ENCODE assay signal across 1 cellular context in the genomic region with DNA sequence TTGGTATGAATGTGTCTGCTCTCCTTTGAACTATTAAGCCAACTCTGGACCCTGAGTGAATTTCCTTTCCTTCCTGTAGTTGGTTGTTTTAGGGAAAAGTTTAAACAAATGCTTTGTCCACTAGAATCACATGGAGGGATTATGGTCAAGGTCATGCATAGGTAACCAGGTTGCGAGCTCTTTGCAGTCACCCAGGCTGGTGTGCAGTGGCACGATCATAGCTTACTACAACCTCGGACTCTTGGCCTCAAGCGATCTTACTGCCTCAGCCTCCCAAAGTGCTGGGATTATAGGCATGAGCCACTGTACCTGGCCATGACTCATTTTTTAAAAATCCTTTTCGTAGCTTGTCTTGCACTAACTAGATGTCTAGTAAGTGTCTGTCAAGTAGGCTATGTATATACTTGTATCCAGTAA.
TF ChIP-seq lines count a peak whose summit lies in the region.

No MANE protein-coding gene starts in this region.

TF ChIP-seq in HepG2, 621 proteins besides CTCF, POLR2A, EP300 and RAD21 (continued from another document and continues in another):
- TF ChIP-seq ZNF256 (CRISPR knock-in tag; conservative IDR thresholded peaks at IDR 0.05) (no peak), ZBTB42 (CRISPR knock-in tag; IDR thresholded peaks at IDR 0.05) (no peak), ZNF619 (CRISPR knock-in tag; IDR thresholded peaks at IDR 0.05) (no peak), HNRNPH1 (optimal IDR thresholded peaks at IDR 0.05; ENCODE audit: low read depth, low read length) (no peak), HNRNPK (IDR thresholded peaks at IDR 0.05; ENCODE audit: low read depth, low read length, poor library complexity, severe bottlenecking) (no peak), POGZ (CRISPR knock-in tag; IDR thresholded peaks at IDR 0.05) (peak; percentile 97), ZNF331 (CRISPR knock-in tag; IDR thresholded peaks at IDR 0.05) (peak; percentile 90; the same call in 1 of the 2 replicates), NR3C1 (CRISPR knock-in tag; IDR thresholded peaks at IDR 0.05) (no peak), ZNF883 (CRISPR knock-in tag; IDR thresholded peaks at IDR 0.05; ENCODE audit: not compliant biosample characterization) (no peak), ZNF530 (CRISPR knock-in tag; IDR thresholded peaks at IDR 0.05; ENCODE audit: low read depth) (no peak), ZNF564 (CRISPR knock-in tag; IDR thresholded peaks at IDR 0.05) (no peak), PAX8 (CRISPR knock-in tag; IDR thresholded peaks at IDR 0.05; ENCODE audit: borderline replicate concordance) (no peak), ZNF296 (CRISPR knock-in tag; conservative IDR thresholded peaks at IDR 0.05) (no peak), ZNF850 (CRISPR knock-in tag; conservative IDR thresholded peaks at IDR 0.05) (no peak), CBX2 (IDR thresholded peaks at IDR 0.05; ENCODE audit: low read depth, low read length) (no peak), CBX2 (CRISPR knock-in tag; IDR thresholded peaks at IDR 0.05; ENCODE audit: low read depth) (peak; percentile 40; the same call in 1 of the 2 replicates), ZNF44 (CRISPR knock-in tag; IDR thresholded peaks at IDR 0.05) (no peak; the same call in 1 of the 2 replicates), ZBTB4 (CRISPR knock-in tag; IDR thresholded peaks at IDR 0.05; ENCODE audit: borderline replicate concordance) (no peak), CAMTA2 (CRISPR knock-in tag; IDR thresholded peaks at IDR 0.05; ENCODE audit: borderline replicate concordance) (no peak), ZNF10 (CRISPR knock-in tag; IDR thresholded peaks at IDR 0.05; ENCODE audit: borderline replicate concordance, low read depth) (no peak), ZGPAT (CRISPR knock-in tag; IDR thresholded peaks at IDR 0.05) (peak; percentile 93), ZNF546 (CRISPR knock-in tag; conservative IDR thresholded peaks at IDR 0.05) (no peak), PCBP1 (IDR thresholded peaks at IDR 0.05; ENCODE audit: borderline replicate concordance, low read depth, low read length) (no peak), ZNF792 (CRISPR knock-in tag; IDR thresholded peaks at IDR 0.05) (peak; percentile 89; the same call in 1 of the 2 replicates), ZNF235 (CRISPR knock-in tag; IDR thresholded peaks at IDR 0.05; ENCODE audit: borderline replicate concordance) (no peak)
- TF ChIP-seq, protein P1, sequence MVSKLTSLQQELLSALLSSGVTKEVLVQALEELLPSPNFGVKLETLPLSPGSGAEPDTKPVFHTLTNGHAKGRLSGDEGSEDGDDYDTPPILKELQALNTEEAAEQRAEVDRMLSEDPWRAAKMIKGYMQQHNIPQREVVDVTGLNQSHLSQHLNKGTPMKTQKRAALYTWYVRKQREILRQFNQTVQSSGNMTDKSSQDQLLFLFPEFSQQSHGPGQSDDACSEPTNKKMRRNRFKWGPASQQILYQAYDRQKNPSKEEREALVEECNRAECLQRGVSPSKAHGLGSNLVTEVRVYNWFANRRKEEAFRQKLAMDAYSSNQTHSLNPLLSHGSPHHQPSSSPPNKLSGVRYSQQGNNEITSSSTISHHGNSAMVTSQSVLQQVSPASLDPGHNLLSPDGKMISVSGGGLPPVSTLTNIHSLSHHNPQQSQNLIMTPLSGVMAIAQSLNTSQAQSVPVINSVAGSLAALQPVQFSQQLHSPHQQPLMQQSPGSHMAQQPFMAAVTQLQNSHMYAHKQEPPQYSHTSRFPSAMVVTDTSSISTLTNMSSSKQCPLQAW (CRISPR knock-in tag; IDR thresholded peaks at IDR 0.05) = peak; percentile 97
- TF ChIP-seq, protein P2, sequence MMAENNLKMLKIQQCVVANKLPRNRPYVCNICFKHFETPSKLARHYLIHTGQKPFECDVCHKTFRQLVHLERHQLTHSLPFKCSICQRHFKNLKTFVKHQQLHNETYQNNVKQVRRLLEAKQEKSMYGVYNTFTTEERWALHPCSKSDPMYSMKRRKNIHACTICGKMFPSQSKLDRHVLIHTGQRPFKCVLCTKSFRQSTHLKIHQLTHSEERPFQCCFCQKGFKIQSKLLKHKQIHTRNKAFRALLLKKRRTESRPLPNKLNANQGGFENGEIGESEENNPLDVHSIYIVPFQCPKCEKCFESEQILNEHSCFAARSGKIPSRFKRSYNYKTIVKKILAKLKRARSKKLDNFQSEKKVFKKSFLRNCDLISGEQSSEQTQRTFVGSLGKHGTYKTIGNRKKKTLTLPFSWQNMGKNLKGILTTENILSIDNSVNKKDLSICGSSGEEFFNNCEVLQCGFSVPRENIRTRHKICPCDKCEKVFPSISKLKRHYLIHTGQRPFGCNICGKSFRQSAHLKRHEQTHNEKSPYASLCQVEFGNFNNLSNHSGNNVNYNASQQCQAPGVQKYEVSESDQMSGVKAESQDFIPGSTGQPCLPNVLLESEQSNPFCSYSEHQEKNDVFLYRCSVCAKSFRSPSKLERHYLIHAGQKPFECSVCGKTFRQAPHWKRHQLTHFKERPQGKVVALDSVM (CRISPR knock-in tag; IDR thresholded peaks at IDR 0.05) = peak; percentile 95
- TF ChIP-seq, protein P3, sequence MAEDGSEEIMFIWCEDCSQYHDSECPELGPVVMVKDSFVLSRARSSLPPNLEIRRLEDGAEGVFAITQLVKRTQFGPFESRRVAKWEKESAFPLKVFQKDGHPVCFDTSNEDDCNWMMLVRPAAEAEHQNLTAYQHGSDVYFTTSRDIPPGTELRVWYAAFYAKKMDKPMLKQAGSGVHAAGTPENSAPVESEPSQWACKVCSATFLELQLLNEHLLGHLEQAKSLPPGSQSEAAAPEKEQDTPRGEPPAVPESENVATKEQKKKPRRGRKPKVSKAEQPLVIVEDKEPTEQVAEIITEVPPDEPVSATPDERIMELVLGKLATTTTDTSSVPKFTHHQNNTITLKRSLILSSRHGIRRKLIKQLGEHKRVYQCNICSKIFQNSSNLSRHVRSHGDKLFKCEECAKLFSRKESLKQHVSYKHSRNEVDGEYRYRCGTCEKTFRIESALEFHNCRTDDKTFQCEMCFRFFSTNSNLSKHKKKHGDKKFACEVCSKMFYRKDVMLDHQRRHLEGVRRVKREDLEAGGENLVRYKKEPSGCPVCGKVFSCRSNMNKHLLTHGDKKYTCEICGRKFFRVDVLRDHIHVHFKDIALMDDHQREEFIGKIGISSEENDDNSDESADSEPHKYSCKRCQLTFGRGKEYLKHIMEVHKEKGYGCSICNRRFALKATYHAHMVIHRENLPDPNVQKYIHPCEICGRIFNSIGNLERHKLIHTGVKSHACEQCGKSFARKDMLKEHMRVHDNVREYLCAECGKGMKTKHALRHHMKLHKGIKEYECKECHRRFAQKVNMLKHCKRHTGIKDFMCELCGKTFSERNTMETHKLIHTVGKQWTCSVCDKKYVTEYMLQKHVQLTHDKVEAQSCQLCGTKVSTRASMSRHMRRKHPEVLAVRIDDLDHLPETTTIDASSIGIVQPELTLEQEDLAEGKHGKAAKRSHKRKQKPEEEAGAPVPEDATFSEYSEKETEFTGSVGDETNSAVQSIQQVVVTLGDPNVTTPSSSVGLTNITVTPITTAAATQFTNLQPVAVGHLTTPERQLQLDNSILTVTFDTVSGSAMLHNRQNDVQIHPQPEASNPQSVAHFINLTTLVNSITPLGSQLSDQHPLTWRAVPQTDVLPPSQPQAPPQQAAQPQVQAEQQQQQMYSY (CRISPR knock-in tag; IDR thresholded peaks at IDR 0.05) = no peak
- TF ChIP-seq, protein P4, sequence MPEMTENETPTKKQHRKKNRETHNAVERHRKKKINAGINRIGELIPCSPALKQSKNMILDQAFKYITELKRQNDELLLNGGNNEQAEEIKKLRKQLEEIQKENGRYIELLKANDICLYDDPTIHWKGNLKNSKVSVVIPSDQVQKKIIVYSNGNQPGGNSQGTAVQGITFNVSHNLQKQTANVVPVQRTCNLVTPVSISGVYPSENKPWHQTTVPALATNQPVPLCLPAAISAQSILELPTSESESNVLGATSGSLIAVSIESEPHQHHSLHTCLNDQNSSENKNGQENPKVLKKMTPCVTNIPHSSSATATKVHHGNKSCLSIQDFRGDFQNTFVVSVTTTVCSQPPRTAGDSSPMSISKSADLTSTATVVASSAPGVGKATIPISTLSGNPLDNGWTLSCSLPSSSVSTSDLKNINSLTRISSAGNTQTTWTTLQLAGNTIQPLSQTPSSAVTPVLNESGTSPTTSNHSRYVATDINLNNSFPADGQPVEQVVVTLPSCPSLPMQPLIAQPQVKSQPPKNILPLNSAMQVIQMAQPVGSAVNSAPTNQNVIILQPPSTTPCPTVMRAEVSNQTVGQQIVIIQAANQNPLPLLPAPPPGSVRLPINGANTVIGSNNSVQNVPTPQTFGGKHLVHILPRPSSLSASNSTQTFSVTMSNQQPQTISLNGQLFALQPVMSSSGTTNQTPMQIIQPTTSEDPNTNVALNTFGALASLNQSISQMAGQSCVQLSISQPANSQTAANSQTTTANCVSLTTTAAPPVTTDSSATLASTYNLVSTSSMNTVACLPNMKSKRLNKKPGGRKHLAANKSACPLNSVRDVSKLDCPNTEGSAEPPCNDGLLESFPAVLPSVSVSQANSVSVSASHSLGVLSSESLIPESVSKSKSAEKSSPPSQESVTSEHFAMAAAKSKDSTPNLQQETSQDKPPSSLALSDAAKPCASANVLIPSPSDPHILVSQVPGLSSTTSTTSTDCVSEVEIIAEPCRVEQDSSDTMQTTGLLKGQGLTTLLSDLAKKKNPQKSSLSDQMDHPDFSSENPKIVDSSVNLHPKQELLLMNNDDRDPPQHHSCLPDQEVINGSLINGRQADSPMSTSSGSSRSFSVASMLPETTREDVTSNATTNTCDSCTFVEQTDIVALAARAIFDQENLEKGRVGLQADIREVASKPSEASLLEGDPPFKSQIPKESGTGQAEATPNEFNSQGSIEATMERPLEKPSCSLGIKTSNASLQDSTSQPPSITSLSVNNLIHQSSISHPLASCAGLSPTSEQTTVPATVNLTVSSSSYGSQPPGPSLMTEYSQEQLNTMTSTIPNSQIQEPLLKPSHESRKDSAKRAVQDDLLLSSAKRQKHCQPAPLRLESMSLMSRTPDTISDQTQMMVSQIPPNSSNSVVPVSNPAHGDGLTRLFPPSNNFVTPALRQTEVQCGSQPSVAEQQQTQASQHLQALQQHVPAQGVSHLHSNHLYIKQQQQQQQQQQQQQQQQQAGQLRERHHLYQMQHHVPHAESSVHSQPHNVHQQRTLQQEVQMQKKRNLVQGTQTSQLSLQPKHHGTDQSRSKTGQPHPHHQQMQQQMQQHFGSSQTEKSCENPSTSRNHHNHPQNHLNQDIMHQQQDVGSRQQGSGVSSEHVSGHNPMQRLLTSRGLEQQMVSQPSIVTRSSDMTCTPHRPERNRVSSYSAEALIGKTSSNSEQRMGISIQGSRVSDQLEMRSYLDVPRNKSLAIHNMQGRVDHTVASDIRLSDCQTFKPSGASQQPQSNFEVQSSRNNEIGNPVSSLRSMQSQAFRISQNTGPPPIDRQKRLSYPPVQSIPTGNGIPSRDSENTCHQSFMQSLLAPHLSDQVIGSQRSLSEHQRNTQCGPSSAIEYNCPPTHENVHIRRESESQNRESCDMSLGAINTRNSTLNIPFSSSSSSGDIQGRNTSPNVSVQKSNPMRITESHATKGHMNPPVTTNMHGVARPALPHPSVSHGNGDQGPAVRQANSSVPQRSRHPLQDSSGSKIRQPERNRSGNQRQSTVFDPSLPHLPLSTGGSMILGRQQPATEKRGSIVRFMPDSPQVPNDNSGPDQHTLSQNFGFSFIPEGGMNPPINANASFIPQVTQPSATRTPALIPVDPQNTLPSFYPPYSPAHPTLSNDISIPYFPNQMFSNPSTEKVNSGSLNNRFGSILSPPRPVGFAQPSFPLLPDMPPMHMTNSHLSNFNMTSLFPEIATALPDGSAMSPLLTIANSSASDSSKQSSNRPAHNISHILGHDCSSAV (CRISPR knock-in tag; IDR thresholded peaks at IDR 0.05; ENCODE audit: borderline replicate concordance) = no peak
- TF ChIP-seq, protein P5, sequence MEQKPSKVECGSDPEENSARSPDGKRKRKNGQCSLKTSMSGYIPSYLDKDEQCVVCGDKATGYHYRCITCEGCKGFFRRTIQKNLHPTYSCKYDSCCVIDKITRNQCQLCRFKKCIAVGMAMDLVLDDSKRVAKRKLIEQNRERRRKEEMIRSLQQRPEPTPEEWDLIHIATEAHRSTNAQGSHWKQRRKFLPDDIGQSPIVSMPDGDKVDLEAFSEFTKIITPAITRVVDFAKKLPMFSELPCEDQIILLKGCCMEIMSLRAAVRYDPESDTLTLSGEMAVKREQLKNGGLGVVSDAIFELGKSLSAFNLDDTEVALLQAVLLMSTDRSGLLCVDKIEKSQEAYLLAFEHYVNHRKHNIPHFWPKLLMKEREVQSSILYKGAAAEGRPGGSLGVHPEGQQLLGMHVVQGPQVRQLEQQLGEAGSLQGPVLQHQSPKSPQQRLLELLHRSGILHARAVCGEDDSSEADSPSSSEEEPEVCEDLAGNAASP (CRISPR knock-in tag; IDR thresholded peaks at IDR 0.05; ENCODE audit: borderline replicate concordance) = peak; percentile 86; the same call in 1 of the 2 replicates
